ENCODE assay signal across 8 cellular contexts in genomic region chr20:34705008-34705382, GRCh38. TPM values are rescaled to one million over a fixed set of nuclear protein-coding genes. Genes with fewer than 3 reads are reported as not detected.
A peak's percentile ranks its signal among the peaks of the same experiment; 100 is the strongest.
DNase-seq lines count a peak whose midpoint lies in the region; ATAC-seq and FAIRE-seq lines count a peak whose summit lies in the region.

No MANE protein-coding gene starts in this region.

- H3K4me3 Mint-ChIP-seq in T-helper 1 cell treated with Interleukin-12 subunit alpha and Interleukin-12 subunit beta and Interleukin-4 antibody, amounts not matched to agents 30 μg/mL and 1 μg/mL, for 36 hours = peak overlapping the region; percentile 89
- H3K4me3 Mint-ChIP-seq in activated T-helper 17 cell treated with anti-CD3 and anti-CD28 coated beads, Interleukin-2, amount 50 U/mL, for 72 hours = peak overlapping the region; percentile 89
- peak overlapping the region; percentile 86 to 97 (median 92) for H3K4me3 Mint-ChIP-seq in immature natural killer cell

- peaks cover 18% of the 10 kb centered on the region for H3K27me3 Mint-ChIP-seq in T-helper 1 cell treated with Interleukin-12 subunit alpha and Interleukin-12 subunit beta and Interleukin-4 antibody, amounts not matched to agents 30 μg/mL and 1 μg/mL, for 36 hours (ENCODE audit: low read depth)
- peaks cover 3% of the 10 kb centered on the region for H3K27me3 Mint-ChIP-seq in activated T-helper 17 cell treated with anti-CD3 and anti-CD28 coated beads, Interleukin-2, amount 50 U/mL, for 72 hours
- H3K27me3 Mint-ChIP-seq in immature natural killer cell (ENCODE audit: low read depth in 3 of 3) = peaks cover 27 to 33% (median 29%) of the 10 kb centered on the region in 3 donors

- no peak for DNase-seq in T-helper 1 cell
- DNase-seq in immature natural killer cell = no peak
- peak; percentile 34 for DNase-seq in superior temporal gyrus (ENCODE audit: extremely low spot score)
- DNase-seq in urothelium cell line (ENCODE audit: low spot score) = no peak
- DNase-seq in NCI-H2081 (lab: John Stamatoyannopoulos, UW) = no peak

- H3K36me3 Mint-ChIP-seq in T-helper 1 cell treated with Interleukin-12 subunit alpha and Interleukin-12 subunit beta and Interleukin-4 antibody, amounts not matched to agents 30 μg/mL and 1 μg/mL, for 36 hours (ENCODE audit: low read depth) = no peaks in the 10 kb centered on the region
- H3K36me3 Mint-ChIP-seq in activated T-helper 17 cell treated with anti-CD3 and anti-CD28 coated beads, Interleukin-2, amount 50 U/mL, for 72 hours (ENCODE audit: low read depth) = no peaks in the 10 kb centered on the region
- no peaks in the 10 kb centered on the region for H3K36me3 Mint-ChIP-seq in immature natural killer cell

- peaks cover 34% of the 10 kb centered on the region for H3K4me1 Mint-ChIP-seq in T-helper 1 cell treated with Interleukin-12 subunit alpha and Interleukin-12 subunit beta and Interleukin-4 antibody, amounts not matched to agents 30 μg/mL and 1 μg/mL, for 36 hours (ENCODE audit: low read depth)
- peaks cover 10% of the 10 kb centered on the region for H3K4me1 Mint-ChIP-seq in activated T-helper 17 cell treated with anti-CD3 and anti-CD28 coated beads, Interleukin-2, amount 50 U/mL, for 72 hours
- peaks cover 21 to 32% of the 10 kb centered on the region in 2 donors for H3K4me1 Mint-ChIP-seq in immature natural killer cell

- no peaks in the 10 kb centered on the region for H3K9me3 Mint-ChIP-seq in T-helper 1 cell treated with Interleukin-12 subunit alpha and Interleukin-12 subunit beta and Interleukin-4 antibody, amounts not matched to agents 30 μg/mL and 1 μg/mL, for 36 hours
- no peaks in the 10 kb centered on the region for H3K9me3 Mint-ChIP-seq in activated T-helper 17 cell treated with anti-CD3 and anti-CD28 coated beads, Interleukin-2, amount 50 U/mL, for 72 hours
- H3K9me3 Mint-ChIP-seq in immature natural killer cell = no peaks in the 10 kb centered on the region

- peak overlapping the region; percentile 95 for H3K27ac Mint-ChIP-seq in T-helper 1 cell treated with Interleukin-12 subunit alpha and Interleukin-12 subunit beta and Interleukin-4 antibody, amounts not matched to agents 30 μg/mL and 1 μg/mL, for 36 hours
- H3K27ac Mint-ChIP-seq in activated T-helper 17 cell treated with anti-CD3 and anti-CD28 coated beads, Interleukin-2, amount 50 U/mL, for 72 hours = peak overlapping the region; percentile 87
- H3K27ac Mint-ChIP-seq in immature natural killer cell = peak overlapping the region; percentile 80 to 96 (median 94)

- ATAC-seq in activated T-helper 17 cell treated with anti-CD3 and anti-CD28 coated beads, Interleukin-2, amount 50 U/mL, for 72 hours (replicated peaks) = no peak
- no peak for ATAC-seq in GM19328 (IDR thresholded peaks at IDR 0.05; ENCODE audit: unreplicated experiment)

- no peak for FAIRE-seq in urothelium cell line (lab: Jason Lieb, UNC)

RNA-seq across cellular contexts. Expression of gene TP53INP2, which starts 0.9 kb away (rescaled TPM):
- 1 to 10 TPM; 4.1 to 9.2 TPM for total RNA-seq in activated T-helper 17 cell treated with anti-CD3 and anti-CD28 coated beads, Interleukin-2, amount 50 U/mL, for 72 hours
- polyA plus RNA-seq in immature natural killer cell = 1 to 10 TPM in 1 of 3 donors, under 1 TPM in 2; 0.09 to 1.8 (median 0.53) TPM

RNA-seq across cellular contexts. Expression of gene PIGU, which starts 28.1 kb away (rescaled TPM):
- 10 to 100 TPM; 17.3 to 23.0 TPM for total RNA-seq in activated T-helper 17 cell treated with anti-CD3 and anti-CD28 coated beads, Interleukin-2, amount 50 U/mL, for 72 hours
- polyA plus RNA-seq in immature natural killer cell = 10 to 100 TPM; 19.3 to 34.7 (median 25.3) TPM
